23 cellular contexts compared by ENCODE assay signal in the genomic region with DNA sequence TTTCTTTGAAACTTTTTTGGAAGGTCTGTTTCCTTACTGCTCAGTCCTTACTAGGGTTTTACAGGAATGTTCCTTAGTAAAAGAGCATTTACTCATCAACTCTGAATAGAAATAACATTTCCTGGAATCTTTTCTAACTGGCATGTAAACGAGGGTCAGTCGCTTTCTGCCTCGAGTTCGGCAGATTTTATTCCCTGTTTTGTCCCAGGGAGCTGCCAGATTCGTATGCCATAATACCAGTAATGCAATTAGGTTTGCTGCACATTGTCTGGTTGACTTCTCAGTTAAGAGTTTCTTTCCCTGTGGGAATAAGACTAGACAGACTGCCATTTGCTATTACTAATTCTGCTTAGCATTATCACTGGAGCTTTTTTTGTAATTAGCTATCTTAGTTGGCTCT.
"Had no signal": no experiment of that assay in that cellular context is flagged by ENCODE, and none has a peak within 500 bp of the region (broad histone marks: within the 10 kb centered on the region; RNA-seq: fewer than 3 reads in every experiment).

No MANE protein-coding gene starts in this region.

- DNase-seq: activated B cell treated with CpG ODN at 0.5 μM for 24 hours; activated CD4-positive, alpha-beta T cell treated with anti-CD3 and anti-CD28 coated beads for 48 hours; activated CD8-positive, alpha-beta memory T cell treated with anti-CD3 and anti-CD28 coated beads, Interleukin-2, amount 50 U/mL, for 4 hours; activated CD8-positive, alpha-beta T cell treated with anti-CD3 and anti-CD28 coated beads for 36 hours; activated gamma-delta T cell; activated T-cell treated with anti-CD3 and anti-CD28 coated beads, Interleukin-2, amount 50 U/mL, for 48 hours; amniotic stem cell; body of pancreas; cerebellar nuclear complex; effector memory CD4-positive, alpha-beta T cell; heart right ventricle; left colon; lower lobe of right lung; ovary; spleen; T-helper 2 cell had no signal

- H3K36me3 Mint-ChIP-seq: activated naive CD4-positive, alpha-beta T cell treated with anti-CD3 and anti-CD28 coated beads, Interleukin-2, amount 50 U/mL, for 72 hours had no signal

- H3K27ac Mint-ChIP-seq: activated B cell treated with CpG ODN at 0.5 μM for 24 hours; activated CD8-positive, alpha-beta T cell treated with anti-CD3 and anti-CD28 coated beads for 36 hours; activated naive CD4-positive, alpha-beta T cell treated with anti-CD3 and anti-CD28 coated beads, Interleukin-2, amount 50 U/mL, for 72 hours; mesothelial cell of epicardium; stimulated activated naive CD8-positive, alpha-beta T cell treated with anti-CD3 and anti-CD28 coated beads, Interleukin-15, Interleukin-2, amounts not matched to agents 100 ng/mL and 50 ng/mL, for 24 hours; type B pancreatic cell had no signal

- H3K36me3 ChIP-seq: heart right ventricle, lower lobe of right lung, ovary, spleen, suprapubic skin had no signal

- H3K4me3 ChIP-seq: body of pancreas, heart right ventricle, lower lobe of right lung, ovary, spleen, suprapubic skin had no signal

- H3K4me1 Mint-ChIP-seq: activated B cell treated with CpG ODN at 0.5 μM for 24 hours, mesothelial cell of epicardium had no signal

- H3K4me1 ChIP-seq: body of pancreas, heart right ventricle, lower lobe of right lung, spleen, suprapubic skin had no signal

- H3K27me3 ChIP-seq: body of pancreas, heart right ventricle, ovary, spleen, suprapubic skin had no signal

- H3K4me3 Mint-ChIP-seq: activated B cell treated with CpG ODN at 0.5 μM for 24 hours; activated CD8-positive, alpha-beta T cell treated with anti-CD3 and anti-CD28 coated beads for 36 hours; mesothelial cell of epicardium; stimulated activated naive CD8-positive, alpha-beta T cell treated with anti-CD3 and anti-CD28 coated beads, Interleukin-15, Interleukin-2, amounts not matched to agents 100 ng/mL and 50 ng/mL, for 24 hours; type B pancreatic cell had no signal

- H3K9me3 Mint-ChIP-seq: activated B cell treated with CpG ODN at 0.5 μM for 24 hours; activated CD8-positive, alpha-beta T cell treated with anti-CD3 and anti-CD28 coated beads for 36 hours; activated naive CD4-positive, alpha-beta T cell treated with anti-CD3 and anti-CD28 coated beads, Interleukin-2, amount 50 U/mL, for 72 hours; stimulated activated naive CD8-positive, alpha-beta T cell treated with anti-CD3 and anti-CD28 coated beads, Interleukin-15, Interleukin-2, amounts not matched to agents 100 ng/mL and 50 ng/mL, for 24 hours; type B pancreatic cell had no signal

- ATAC-seq: activated CD8-positive, alpha-beta T cell treated with anti-CD3 and anti-CD28 coated beads for 36 hours; activated naive CD4-positive, alpha-beta T cell treated with anti-CD3 and anti-CD28 coated beads, Interleukin-2, amount 50 U/mL, for 72 hours; body of pancreas; left colon; lower lobe of right lung; sciatic nerve had no signal

- H3K9me3 ChIP-seq: body of pancreas, heart right ventricle, lower lobe of right lung, ovary, spleen, suprapubic skin had no signal

- H3K27ac ChIP-seq: body of pancreas, epithelial cell of prostate, heart right ventricle, lower lobe of right lung, ovary, spleen, suprapubic skin had no signal

- H3K27me3 Mint-ChIP-seq: activated B cell treated with CpG ODN at 0.5 μM for 24 hours; activated CD8-positive, alpha-beta T cell treated with anti-CD3 and anti-CD28 coated beads for 36 hours; stimulated activated naive CD8-positive, alpha-beta T cell treated with anti-CD3 and anti-CD28 coated beads, Interleukin-15, Interleukin-2, amounts not matched to agents 100 ng/mL and 50 ng/mL, for 24 hours; type B pancreatic cell had no signal
